Comparison of ENCODE assay signal across 8 cellular contexts in genomic region chrX:7110821-7111276, GRCh38. TPM values are rescaled to one million over a fixed set of nuclear protein-coding genes. Genes with fewer than 3 reads are reported as not detected.
DNase-seq lines count a peak whose midpoint lies in the region; ATAC-seq and FAIRE-seq lines count a peak whose summit lies in the region.

No MANE protein-coding gene starts in this region.

- no peaks in the 10 kb centered on the region for H3K36me3 ChIP-seq in small intestine (ENCODE audit: control insufficient read depth in 2 of 2, insufficient read depth in 2 of 2, low read length in 2 of 2)

- H3K4me3 Mint-ChIP-seq in naive B cell, result peak overlapping the region; percentile 42 to 95 (median 83)

- no peaks in the 10 kb centered on the region for H3K27me3 ChIP-seq in small intestine (ENCODE audit: control insufficient read depth in 2 of 2, insufficient read depth in 2 of 2, low read length in 2 of 2)

- H3K4me1 ChIP-seq in small intestine (ENCODE audit: control insufficient read depth in 2 of 2, insufficient read depth in 1 of 2, low read depth in 1 of 2, low read length in 1 of 2), result peaks cover 0 to 5% of the 10 kb centered on the region in 2 donors

- ATAC-seq in GM19025 (IDR thresholded peaks at IDR 0.05; ENCODE audit: low read depth, unreplicated experiment) (peak; percentile 53), HG02840 (IDR thresholded peaks at IDR 0.05; ENCODE audit: low FRiP score, unreplicated experiment) (peak; percentile 47), naive B cell (ENCODE audit: low read depth in 2 of 2) (peak; percentile 73 to 76)

- peaks cover 41 to 54% (median 43%) of the 10 kb centered on the region in 3 donors for H3K4me1 Mint-ChIP-seq in naive B cell

- no peak for FAIRE-seq in small intestine (lab: Jason Lieb, UNC)

- H3K36me3 Mint-ChIP-seq in naive B cell, result peaks cover 4 to 7% of the 10 kb centered on the region in 2 donors

- H3K9me3 ChIP-seq in small intestine (ENCODE audit: control insufficient read depth, low read depth), result no peaks in the 10 kb centered on the region

- no peak overlapping the region for H3K27ac ChIP-seq in small intestine (ENCODE audit: low read depth in 1 of 2, low read length in 1 of 2)

- no peaks in the 10 kb centered on the region for H3K27me3 Mint-ChIP-seq in naive B cell

- DNase-seq in NCI-H82 treated with DMSO at 0.1 percent for 48 hours (lab: John Stamatoyannopoulos, UW; ENCODE audit: unreplicated experiment) (peak; percentile 49), naive B cell (peak; percentile 62), small intestine (no peak), NCI-H774 (lab: John Stamatoyannopoulos, UW) (no peak)
- no peak for DNase-seq in central memory CD4-positive, alpha-beta T cell
- DNase-seq in activated T-cell treated with anti-CD3 and anti-CD28 coated beads, Interleukin-2, amount 50 U/mL, for 48 hours, result no peak

- no peaks in the 10 kb centered on the region for H3K9me3 Mint-ChIP-seq in naive B cell

- WGBS in small intestine, 3 donors, result 55 to 80% (median 69%) methylated on average over 5 of the region's 5 CpGs

- peak overlapping the region; percentile 83 to 98 (median 96) for H3K27ac Mint-ChIP-seq in naive B cell

- no peak overlapping the region for H3K4me3 ChIP-seq in small intestine (ENCODE audit: low read depth in 1 of 2, low read length in 2 of 2)

RNA-seq across cellular contexts. Expression of gene STS, which starts 36.7 kb away (rescaled TPM):
- 1 to 10 TPM; 1.9 to 5.0 (median 2.8) TPM for polyA plus RNA-seq in naive B cell (ENCODE audit: low read depth in 6 of 6)
- 1 to 10 TPM in 2 of 3 donors, under 1 TPM in 1; 0.67 to 3.4 (median 1.4) TPM for polyA plus RNA-seq in small intestine

RNA-seq across cellular contexts. Expression of gene PUDP, which starts 37.1 kb away (rescaled TPM):
- polyA plus RNA-seq in naive B cell (ENCODE audit: low read depth in 6 of 6) (10 to 100 TPM in 4 of 6 donors, 1 to 10 TPM in 2; 4.1 to 17.4 (median 12.4) TPM), small intestine (10 to 100 TPM; 16.3 to 20.3 (median 16.8) TPM)

Comparison
In these comparisons a context has a peak if more than half of its experiments do, and no peak if none do; other contexts are left out.
1. DNase-seq: peak in NCI-H82 treated with DMSO at 0.1 percent for 48 hours (single experiment) and naive B cell (single experiment); none in central memory CD4-positive, alpha-beta T cell (single experiment), small intestine (single experiment), activated T-cell treated with anti-CD3 and anti-CD28 coated beads, Interleukin-2, amount 50 U/mL, for 48 hours (0 of 2) and NCI-H774 (single experiment).
2. Peak in every context shown above with its lines, with median percentiles within 50 percentile points of each other: ATAC-seq.